ENCODE assay signal across 1 cellular context in the genomic region with DNA sequence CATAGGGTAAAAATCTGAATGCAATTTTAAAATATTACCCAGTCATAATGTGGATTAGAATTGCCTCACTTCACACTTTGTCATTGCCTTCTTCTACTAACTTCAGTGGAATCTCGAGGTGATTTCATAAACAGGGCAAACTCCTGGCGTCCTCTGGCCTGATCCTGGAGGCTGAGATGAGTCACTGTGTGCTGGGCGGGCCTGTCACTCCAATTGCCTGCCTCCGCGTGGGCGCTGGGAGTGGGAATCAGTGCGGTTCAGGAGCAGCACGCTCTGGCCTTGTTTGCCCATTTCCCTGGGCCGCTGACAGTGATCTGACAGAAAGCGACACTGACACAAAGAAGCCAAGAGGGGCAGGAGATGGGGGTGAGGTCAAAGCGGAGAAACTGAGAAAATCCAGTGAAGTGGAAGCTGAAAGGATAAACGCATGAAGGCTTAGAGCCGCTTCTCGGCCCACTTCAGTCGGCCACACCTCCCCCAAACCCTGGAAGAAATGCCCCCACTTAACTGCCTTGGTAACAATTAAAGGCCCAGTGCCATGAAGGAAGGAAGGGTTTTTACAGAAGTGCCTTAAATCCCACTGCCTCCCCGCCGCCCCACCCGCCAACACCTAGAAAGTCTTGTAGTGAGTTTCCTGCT.
TF ChIP-seq lines count a peak whose summit lies in the region.

No MANE protein-coding gene starts in this region.

TF ChIP-seq in HEK293, 187 proteins besides CTCF, POLR2A, EP300 and RAD21 (continued from another document):
- TF ChIP-seq, protein P1, sequence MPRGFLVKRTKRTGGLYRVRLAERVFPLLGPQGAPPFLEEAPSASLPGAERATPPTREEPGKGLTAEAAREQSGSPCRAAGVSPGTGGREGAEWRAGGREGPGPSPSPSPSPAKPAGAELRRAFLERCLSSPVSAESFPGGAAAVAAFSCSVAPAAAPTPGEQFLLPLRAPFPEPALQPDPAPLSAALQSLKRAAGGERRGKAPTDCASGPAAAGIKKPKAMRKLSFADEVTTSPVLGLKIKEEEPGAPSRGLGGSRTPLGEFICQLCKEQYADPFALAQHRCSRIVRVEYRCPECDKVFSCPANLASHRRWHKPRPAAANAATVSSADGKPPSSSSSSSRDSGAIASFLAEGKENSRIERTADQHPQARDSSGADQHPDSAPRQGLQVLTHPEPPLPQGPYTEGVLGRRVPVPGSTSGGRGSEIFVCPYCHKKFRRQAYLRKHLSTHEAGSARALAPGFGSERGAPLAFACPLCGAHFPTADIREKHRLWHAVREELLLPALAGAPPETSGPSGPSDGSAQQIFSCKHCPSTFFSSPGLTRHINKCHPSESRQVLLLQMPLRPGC (tag by site-specific recombination; IDR thresholded peaks at IDR 0.05): peak; percentile 53; the same call in 1 of the 2 replicates
- TF ChIP-seq EGR2 (tag by site-specific recombination; IDR thresholded peaks at IDR 0.05; ENCODE audit: low read depth): peak; percentile 94
- no peak for TF ChIP-seq ZNF175 (tag by site-specific recombination; IDR thresholded peaks at IDR 0.05)
- peak; percentile 39; the same call in 1 of the 2 replicates for TF ChIP-seq TRIM28 (IDR thresholded peaks at IDR 0.05; ENCODE audit: borderline replicate concordance, low read length)
- TF ChIP-seq, protein P2, sequence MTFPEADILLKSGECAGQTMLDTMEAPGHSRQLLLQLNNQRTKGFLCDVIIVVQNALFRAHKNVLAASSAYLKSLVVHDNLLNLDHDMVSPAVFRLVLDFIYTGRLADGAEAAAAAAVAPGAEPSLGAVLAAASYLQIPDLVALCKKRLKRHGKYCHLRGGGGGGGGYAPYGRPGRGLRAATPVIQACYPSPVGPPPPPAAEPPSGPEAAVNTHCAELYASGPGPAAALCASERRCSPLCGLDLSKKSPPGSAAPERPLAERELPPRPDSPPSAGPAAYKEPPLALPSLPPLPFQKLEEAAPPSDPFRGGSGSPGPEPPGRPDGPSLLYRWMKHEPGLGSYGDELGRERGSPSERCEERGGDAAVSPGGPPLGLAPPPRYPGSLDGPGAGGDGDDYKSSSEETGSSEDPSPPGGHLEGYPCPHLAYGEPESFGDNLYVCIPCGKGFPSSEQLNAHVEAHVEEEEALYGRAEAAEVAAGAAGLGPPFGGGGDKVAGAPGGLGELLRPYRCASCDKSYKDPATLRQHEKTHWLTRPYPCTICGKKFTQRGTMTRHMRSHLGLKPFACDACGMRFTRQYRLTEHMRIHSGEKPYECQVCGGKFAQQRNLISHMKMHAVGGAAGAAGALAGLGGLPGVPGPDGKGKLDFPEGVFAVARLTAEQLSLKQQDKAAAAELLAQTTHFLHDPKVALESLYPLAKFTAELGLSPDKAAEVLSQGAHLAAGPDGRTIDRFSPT (tag by site-specific recombination; IDR thresholded peaks at IDR 0.05): no peak
- TF ChIP-seq ZFHX2 (tag by site-specific recombination; conservative IDR thresholded peaks at IDR 0.05): peak; percentile 96
- TF ChIP-seq ZNF274 (IDR thresholded peaks at IDR 0.05; ENCODE audit: low read length): no peak
- no peak for TF ChIP-seq ZNF274 (tag by site-specific recombination; IDR thresholded peaks at IDR 0.05; ENCODE audit: borderline replicate concordance)
- TF ChIP-seq, protein P3, sequence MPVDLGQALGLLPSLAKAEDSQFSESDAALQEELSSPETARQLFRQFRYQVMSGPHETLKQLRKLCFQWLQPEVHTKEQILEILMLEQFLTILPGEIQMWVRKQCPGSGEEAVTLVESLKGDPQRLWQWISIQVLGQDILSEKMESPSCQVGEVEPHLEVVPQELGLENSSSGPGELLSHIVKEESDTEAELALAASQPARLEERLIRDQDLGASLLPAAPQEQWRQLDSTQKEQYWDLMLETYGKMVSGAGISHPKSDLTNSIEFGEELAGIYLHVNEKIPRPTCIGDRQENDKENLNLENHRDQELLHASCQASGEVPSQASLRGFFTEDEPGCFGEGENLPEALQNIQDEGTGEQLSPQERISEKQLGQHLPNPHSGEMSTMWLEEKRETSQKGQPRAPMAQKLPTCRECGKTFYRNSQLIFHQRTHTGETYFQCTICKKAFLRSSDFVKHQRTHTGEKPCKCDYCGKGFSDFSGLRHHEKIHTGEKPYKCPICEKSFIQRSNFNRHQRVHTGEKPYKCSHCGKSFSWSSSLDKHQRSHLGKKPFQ (tag by site-specific recombination; IDR thresholded peaks at IDR 0.05): peak; percentile 37; the same call in 1 of the 2 replicates
- TF ChIP-seq, protein P4, sequence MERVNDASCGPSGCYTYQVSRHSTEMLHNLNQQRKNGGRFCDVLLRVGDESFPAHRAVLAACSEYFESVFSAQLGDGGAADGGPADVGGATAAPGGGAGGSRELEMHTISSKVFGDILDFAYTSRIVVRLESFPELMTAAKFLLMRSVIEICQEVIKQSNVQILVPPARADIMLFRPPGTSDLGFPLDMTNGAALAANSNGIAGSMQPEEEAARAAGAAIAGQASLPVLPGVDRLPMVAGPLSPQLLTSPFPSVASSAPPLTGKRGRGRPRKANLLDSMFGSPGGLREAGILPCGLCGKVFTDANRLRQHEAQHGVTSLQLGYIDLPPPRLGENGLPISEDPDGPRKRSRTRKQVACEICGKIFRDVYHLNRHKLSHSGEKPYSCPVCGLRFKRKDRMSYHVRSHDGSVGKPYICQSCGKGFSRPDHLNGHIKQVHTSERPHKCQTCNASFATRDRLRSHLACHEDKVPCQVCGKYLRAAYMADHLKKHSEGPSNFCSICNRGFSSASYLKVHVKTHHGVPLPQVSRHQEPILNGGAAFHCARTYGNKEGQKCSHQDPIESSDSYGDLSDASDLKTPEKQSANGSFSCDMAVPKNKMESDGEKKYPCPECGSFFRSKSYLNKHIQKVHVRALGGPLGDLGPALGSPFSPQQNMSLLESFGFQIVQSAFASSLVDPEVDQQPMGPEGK (tag by site-specific recombination; IDR thresholded peaks at IDR 0.05): 0 out of 2 replicates have a peak, but pooled peaks have one; percentile 22
- peak; percentile 91 for TF ChIP-seq ZNF600 (tag by site-specific recombination; IDR thresholded peaks at IDR 0.05)
- no peak for TF ChIP-seq HOXA7 (CRISPR knock-in tag; IDR thresholded peaks at IDR 0.05; ENCODE audit: borderline replicate concordance)
- no peak for TF ChIP-seq OSR2 (tag by site-specific recombination; IDR thresholded peaks at IDR 0.05)
- TF ChIP-seq ZXDB (tag by site-specific recombination; IDR thresholded peaks at IDR 0.05): 0 out of 2 replicates have a peak, but pooled peaks have one; percentile 46
- TF ChIP-seq GFI1B (tag by site-specific recombination; IDR thresholded peaks at IDR 0.05): peak; percentile 31; the same call in 1 of the 2 replicates
- TF ChIP-seq IKZF3 (tag by site-specific recombination; IDR thresholded peaks at IDR 0.05): peak; percentile 53; the same call in 1 of the 2 replicates
- TF ChIP-seq SCRT2 (tag by site-specific recombination; IDR thresholded peaks at IDR 0.05): no peak
- peak; percentile 95 for TF ChIP-seq ZNF660 (tag by site-specific recombination; IDR thresholded peaks at IDR 0.05)
- no peak for TF ChIP-seq ZBTB7A (tag by site-specific recombination; IDR thresholded peaks at IDR 0.05; ENCODE audit: low read depth)
- TF ChIP-seq ZNF433 (tag by site-specific recombination; IDR thresholded peaks at IDR 0.05; ENCODE audit: low read depth): no peak
- TF ChIP-seq ZNF701 (tag by site-specific recombination; IDR thresholded peaks at IDR 0.05): no peak
